In the genomic region with DNA sequence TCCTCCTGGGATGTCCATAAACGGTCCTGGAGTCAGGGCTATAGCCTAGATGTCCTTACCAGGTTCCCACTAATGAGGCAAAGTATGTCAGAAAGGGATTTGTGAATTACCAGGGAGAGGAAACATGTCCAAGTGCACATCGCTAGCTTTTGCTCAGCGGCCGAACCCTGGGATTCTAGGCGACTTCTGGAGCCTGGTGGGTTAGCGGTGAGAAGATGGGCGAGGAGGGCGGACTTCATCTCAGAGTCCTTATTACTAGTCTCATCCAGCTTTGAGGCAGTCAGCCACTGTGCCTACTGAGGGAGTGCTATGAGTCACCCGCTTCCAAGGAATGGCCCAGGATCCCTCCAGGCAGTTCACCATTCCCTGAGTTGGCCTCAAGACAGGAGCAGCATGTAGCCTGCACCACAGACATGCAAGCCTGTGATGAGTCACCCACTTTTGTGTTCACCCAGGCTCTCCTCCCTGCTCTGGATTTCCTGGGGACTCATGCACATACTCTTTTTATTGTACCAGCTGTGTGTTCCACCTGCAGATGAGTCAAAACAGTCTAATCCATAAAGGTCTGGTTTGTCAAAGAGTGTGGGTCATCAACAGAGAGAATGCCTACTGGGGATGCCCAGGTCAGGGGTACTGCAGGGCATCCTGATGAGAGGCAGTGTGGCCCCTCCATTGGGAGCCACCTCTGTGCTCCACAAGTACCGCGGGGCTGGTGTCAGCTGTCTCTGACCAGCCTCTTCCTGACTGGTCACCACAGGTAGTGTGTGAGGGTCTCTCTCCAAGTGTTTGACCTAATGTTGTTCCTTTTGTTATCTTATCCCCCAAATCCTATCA, we compare ENCODE assay signal across 1 cellular context.
A peak's percentile ranks its signal among the peaks of the same experiment; 100 is the strongest.
TF ChIP-seq lines count a peak whose summit lies in the region.

No MANE protein-coding gene starts in this region.

TF ChIP-seq in HEK293, 187 proteins besides CTCF, POLR2A, EP300 and RAD21 (continued from another document):
- TF ChIP-seq IKZF3 (tag by site-specific recombination; IDR thresholded peaks at IDR 0.05), result no peak
- TF ChIP-seq KLF7 (tag by site-specific recombination; IDR thresholded peaks at IDR 0.05; ENCODE audit: borderline replicate concordance), result no peak
- TF ChIP-seq ZNF433 (tag by site-specific recombination; IDR thresholded peaks at IDR 0.05; ENCODE audit: low read depth), result no peak
- TF ChIP-seq, protein P1, sequence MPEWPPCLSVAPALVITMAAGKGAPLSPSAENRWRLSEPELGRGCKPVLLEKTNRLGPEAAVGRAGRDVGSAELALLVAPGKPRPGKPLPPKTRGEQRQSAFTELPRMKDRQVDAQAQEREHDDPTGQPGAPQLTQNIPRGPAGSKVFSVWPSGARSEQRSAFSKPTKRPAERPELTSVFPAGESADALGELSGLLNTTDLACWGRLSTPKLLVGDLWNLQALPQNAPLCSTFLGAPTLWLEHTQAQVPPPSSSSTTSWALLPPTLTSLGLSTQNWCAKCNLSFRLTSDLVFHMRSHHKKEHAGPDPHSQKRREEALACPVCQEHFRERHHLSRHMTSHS (tag by site-specific recombination; IDR thresholded peaks at IDR 0.05), result no peak
- TF ChIP-seq ZNF501 (tag by site-specific recombination; IDR thresholded peaks at IDR 0.05), result no peak
- TF ChIP-seq, protein P2, sequence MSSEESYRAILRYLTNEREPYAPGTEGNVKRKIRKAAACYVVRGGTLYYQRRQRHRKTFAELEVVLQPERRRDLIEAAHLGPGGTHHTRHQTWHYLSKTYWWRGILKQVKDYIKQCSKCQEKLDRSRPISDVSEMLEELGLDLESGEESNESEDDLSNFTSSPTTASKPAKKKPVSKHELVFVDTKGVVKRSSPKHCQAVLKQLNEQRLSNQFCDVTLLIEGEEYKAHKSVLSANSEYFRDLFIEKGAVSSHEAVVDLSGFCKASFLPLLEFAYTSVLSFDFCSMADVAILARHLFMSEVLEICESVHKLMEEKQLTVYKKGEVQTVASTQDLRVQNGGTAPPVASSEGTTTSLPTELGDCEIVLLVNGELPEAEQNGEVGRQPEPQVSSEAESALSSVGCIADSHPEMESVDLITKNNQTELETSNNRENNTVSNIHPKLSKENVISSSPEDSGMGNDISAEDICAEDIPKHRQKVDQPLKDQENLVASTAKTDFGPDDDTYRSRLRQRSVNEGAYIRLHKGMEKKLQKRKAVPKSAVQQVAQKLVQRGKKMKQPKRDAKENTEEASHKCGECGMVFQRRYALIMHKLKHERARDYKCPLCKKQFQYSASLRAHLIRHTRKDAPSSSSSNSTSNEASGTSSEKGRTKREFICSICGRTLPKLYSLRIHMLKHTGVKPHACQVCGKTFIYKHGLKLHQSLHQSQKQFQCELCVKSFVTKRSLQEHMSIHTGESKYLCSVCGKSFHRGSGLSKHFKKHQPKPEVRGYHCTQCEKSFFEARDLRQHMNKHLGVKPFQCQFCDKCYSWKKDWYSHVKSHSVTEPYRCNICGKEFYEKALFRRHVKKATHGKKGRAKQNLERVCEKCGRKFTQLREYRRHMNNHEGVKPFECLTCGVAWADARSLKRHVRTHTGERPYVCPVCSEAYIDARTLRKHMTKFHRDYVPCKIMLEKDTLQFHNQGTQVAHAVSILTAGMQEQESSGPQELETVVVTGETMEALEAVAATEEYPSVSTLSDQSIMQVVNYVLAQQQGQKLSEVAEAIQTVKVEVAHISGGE (tag by site-specific recombination; conservative IDR thresholded peaks at IDR 0.05; ENCODE audit: low read depth), result no peak
- TF ChIP-seq ZBTB20 (tag by site-specific recombination; IDR thresholded peaks at IDR 0.05), result peak; percentile 67; the same call in 1 of the 2 replicates
- no peak for TF ChIP-seq ZNF837 (tag by site-specific recombination; IDR thresholded peaks at IDR 0.05)
- TF ChIP-seq ZNF558 (tag by site-specific recombination; IDR thresholded peaks at IDR 0.05), result peak; percentile 46; the same call in 1 of the 2 replicates
- no peak for TF ChIP-seq ZNF274 (IDR thresholded peaks at IDR 0.05; ENCODE audit: low read length)
- no peak for TF ChIP-seq ZNF274 (tag by site-specific recombination; IDR thresholded peaks at IDR 0.05; ENCODE audit: borderline replicate concordance)
- no peak for TF ChIP-seq ZNF121 (tag by site-specific recombination; IDR thresholded peaks at IDR 0.05)
- no peak for TF ChIP-seq ZNF266 (tag by site-specific recombination; IDR thresholded peaks at IDR 0.05; ENCODE audit: low read depth)
- TF ChIP-seq, protein P3, sequence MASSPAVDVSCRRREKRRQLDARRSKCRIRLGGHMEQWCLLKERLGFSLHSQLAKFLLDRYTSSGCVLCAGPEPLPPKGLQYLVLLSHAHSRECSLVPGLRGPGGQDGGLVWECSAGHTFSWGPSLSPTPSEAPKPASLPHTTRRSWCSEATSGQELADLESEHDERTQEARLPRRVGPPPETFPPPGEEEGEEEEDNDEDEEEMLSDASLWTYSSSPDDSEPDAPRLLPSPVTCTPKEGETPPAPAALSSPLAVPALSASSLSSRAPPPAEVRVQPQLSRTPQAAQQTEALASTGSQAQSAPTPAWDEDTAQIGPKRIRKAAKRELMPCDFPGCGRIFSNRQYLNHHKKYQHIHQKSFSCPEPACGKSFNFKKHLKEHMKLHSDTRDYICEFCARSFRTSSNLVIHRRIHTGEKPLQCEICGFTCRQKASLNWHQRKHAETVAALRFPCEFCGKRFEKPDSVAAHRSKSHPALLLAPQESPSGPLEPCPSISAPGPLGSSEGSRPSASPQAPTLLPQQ (tag by site-specific recombination; IDR thresholded peaks at IDR 0.05), result peak; percentile 70
- TF ChIP-seq MYNN (tag by site-specific recombination; IDR thresholded peaks at IDR 0.05; ENCODE audit: borderline replicate concordance), result no peak
- no peak for TF ChIP-seq ZNF626 (tag by site-specific recombination; IDR thresholded peaks at IDR 0.05)
- no peak for TF ChIP-seq ZNF202 (tag by site-specific recombination; IDR thresholded peaks at IDR 0.05; ENCODE audit: borderline replicate concordance)
- no peak for TF ChIP-seq ZNF776 (tag by site-specific recombination; IDR thresholded peaks at IDR 0.05; ENCODE audit: borderline replicate concordance)
- no peak for TF ChIP-seq KLF16 (tag by site-specific recombination; IDR thresholded peaks at IDR 0.05)
- TF ChIP-seq ZBTB17 (tag by site-specific recombination; IDR thresholded peaks at IDR 0.05), result peak; percentile 51; the same call in 1 of the 2 replicates
